22 cellular contexts compared by ENCODE assay signal in the genomic region with DNA sequence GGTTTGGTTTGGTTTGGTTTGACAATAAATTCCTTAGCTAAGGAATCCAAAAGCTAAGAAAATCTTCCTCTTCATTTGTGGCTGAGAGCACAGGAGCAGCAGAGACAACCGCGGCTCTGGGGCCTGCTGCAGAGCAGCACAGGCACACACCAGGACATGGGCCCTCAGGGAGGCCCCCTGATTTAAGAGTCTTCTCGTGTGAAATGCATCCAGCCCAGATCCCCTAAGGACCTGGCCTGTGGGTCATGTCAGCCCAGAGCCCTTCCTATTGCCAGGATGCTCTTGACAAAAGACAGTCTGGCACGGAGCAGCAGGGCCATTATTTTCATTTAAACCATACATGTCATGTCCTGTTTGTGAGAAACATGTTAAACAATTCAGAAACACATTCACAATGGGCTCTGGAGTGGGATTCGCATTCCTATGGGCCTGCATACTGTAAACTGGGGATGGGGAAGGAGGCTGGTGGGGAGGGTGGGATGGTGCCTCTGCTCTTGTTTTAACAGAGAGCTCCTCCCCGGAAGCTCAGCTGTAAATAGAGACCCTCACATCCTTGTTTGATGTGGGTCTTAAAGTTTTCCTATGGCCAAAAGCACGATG.
A peak's percentile ranks its signal among the peaks of the same experiment; 100 is the strongest.
DNase-seq lines count a peak whose midpoint lies in the region; ATAC-seq and TF ChIP-seq lines count a peak whose summit lies in the region.
"Had no signal": no experiment of that assay in that cellular context is flagged by ENCODE, and none has a peak within 500 bp of the region (broad histone marks: within the 10 kb centered on the region; RNA-seq: fewer than 3 reads in every experiment).

No MANE protein-coding gene starts in this region.

- H3K4me1 ChIP-seq in IMR-90 (ENCODE audit: control insufficient read depth, insufficient read depth, low read length) (peaks cover 14% of the 10 kb centered on the region; the same call in 1 of the 2 replicates), endodermal cell (ENCODE audit: control insufficient read depth, insufficient read depth, low read length) (no peaks in the 10 kb centered on the region), mesenchymal stem cell (ENCODE audit: control insufficient read depth, insufficient read depth, low read depth, low read length) (no peaks in the 10 kb centered on the region)
- H3K4me1 ChIP-seq: Peyer's patch had no signal

- no peak overlapping the region for H3K9ac ChIP-seq in IMR-90 (ENCODE audit: low read depth, low read length)
- no peak overlapping the region for H3K9ac ChIP-seq in endodermal cell (ENCODE audit: extremely low read depth, low read length, poor library complexity, severe bottlenecking)
- H3K9ac ChIP-seq in mesenchymal stem cell (ENCODE audit: low read length) = no peak overlapping the region

- H3K27ac ChIP-seq in IMR-90 (ENCODE audit: insufficient read depth, low read length) = no peak overlapping the region
- H3K27ac ChIP-seq in endodermal cell (ENCODE audit: low read depth, low read length) = peak overlapping the region; percentile 72
- H3K27ac ChIP-seq in mesenchymal stem cell (ENCODE audit: low read length, poor library complexity, severe bottlenecking) = no peak overlapping the region
- H3K27ac ChIP-seq: Peyer's patch had no signal

- peak overlapping the region in 1 of 2 experiments; percentile 7; a peak in 1 of 4 replicates for H4K8ac ChIP-seq in IMR-90 (ENCODE audit: low read depth in 2 of 2, low read length in 2 of 2)
- peak overlapping the region; percentile 60 for H4K8ac ChIP-seq in mesenchymal stem cell (ENCODE audit: low read length)

- DNase-seq in IMR-90 = no peak
- DNase-seq in endodermal cell = no peak
- peak; percentile 71 for DNase-seq in mesenchymal stem cell
- peak; percentile 65 for DNase-seq in retina
- DNase-seq in activated CD8-positive, alpha-beta memory T cell treated with anti-CD3 and anti-CD28 coated beads, Interleukin-2, amount 50 U/mL, for 4 hours = no peak
- DNase-seq: ACHN; CD4-positive, alpha-beta memory T cell; DMS79 treated with DMSO at 0.1 percent for 48 hours; GF-D8; GOT3; HFFc6; MG63; NCI-H1092 treated with DMSO at 0.1 percent for 48 hours; NCI-H1694 treated with DMSO at 0.1 percent for 48 hours; NCI-H2171; NCI-H446 treated with DMSO at 0.1 percent for 48 hours; NCI-H82; Peyer's patch; SHP77 had no signal

- H3K18ac ChIP-seq in IMR-90 (ENCODE audit: low read depth, low read length) (no peak overlapping the region; the same call in 1 of the 2 replicates), mesenchymal stem cell (ENCODE audit: low read depth in 1 of 2, low read length in 2 of 2) (peak overlapping the region in 1 of 2 experiments; percentile 18)

- H2BK15ac ChIP-seq in IMR-90 (ENCODE audit: low read depth, low read length) (no peak overlapping the region), mesenchymal stem cell (ENCODE audit: low read depth, poor library complexity, severe bottlenecking) (no peak overlapping the region)

- H2AK9ac ChIP-seq in IMR-90 (replicated peaks; ENCODE audit: low read depth, low read length, poor library complexity) = no peak overlapping the region

- TF ChIP-seq CTCF in IMR-90 (conservative IDR thresholded peaks at IDR 0.05; ENCODE audit: low read depth, low read length) (no peak), endodermal cell (conservative IDR thresholded peaks at IDR 0.05) (no peak)

- no peak overlapping the region for H3K56ac ChIP-seq in IMR-90 (ENCODE audit: extremely low read depth, insufficient read depth, low read length)

- no peaks in the 10 kb centered on the region for H3K9me3 ChIP-seq in IMR-90 (ENCODE audit: control insufficient read depth, insufficient read depth, low read length)
- H3K9me3 ChIP-seq in endodermal cell (ENCODE audit: control insufficient read depth, low read length) = no peaks in the 10 kb centered on the region
- no peaks in the 10 kb centered on the region for H3K9me3 ChIP-seq in mesenchymal stem cell (ENCODE audit: control insufficient read depth, low read length)
- H3K9me3 ChIP-seq: MG63, Peyer's patch had no signal

- no peak for TF ChIP-seq POLR2A in IMR-90 (IDR thresholded peaks at IDR 0.05; ENCODE audit: low read depth, low read length)

- H3K4ac ChIP-seq in IMR-90 (ENCODE audit: low read depth, low read length) (no peak overlapping the region; the same call in 1 of the 2 replicates), mesenchymal stem cell (ENCODE audit: low read depth in 1 of 2, low read length in 2 of 2) (no peak overlapping the region)

- no peak for TF ChIP-seq RAD21 in IMR-90 (IDR thresholded peaks at IDR 0.05; ENCODE audit: low read length)

- no peaks in the 10 kb centered on the region for H3K36me3 ChIP-seq in IMR-90 (ENCODE audit: control insufficient read depth, insufficient read depth, low read length)
- H3K36me3 ChIP-seq in endodermal cell (ENCODE audit: control insufficient read depth, insufficient read depth, low read length) = no peaks in the 10 kb centered on the region
- H3K36me3 ChIP-seq in mesenchymal stem cell (ENCODE audit: control insufficient read depth in 1 of 2, insufficient read depth in 2 of 2, low read depth in 1 of 2, low read length in 2 of 2) = no peaks in the 10 kb centered on the region
- H3K36me3 ChIP-seq: MG63, Peyer's patch had no signal

- H3K4me3 ChIP-seq in IMR-90 (ENCODE audit: insufficient read depth, low read depth, low read length) (no peak overlapping the region), endodermal cell (ENCODE audit: low read length) (no peak overlapping the region), mesenchymal stem cell (ENCODE audit: insufficient read depth in 1 of 2, low read depth in 1 of 2, low read length in 2 of 2) (no peak overlapping the region)
- H3K4me3 ChIP-seq: MG63, Peyer's patch had no signal

- WGBS in IMR-90 (ENCODE audit: extremely low coverage in 2 of 2, insufficient read length in 1 of 2), 2 experiments = no CpG with 5 or more reads among the region's 7 CpGs
- 47 to 73% methylated on average over 3 to 7 of the region's 7 CpGs for WGBS in endodermal cell (ENCODE audit: insufficient coverage in 1 of 2, insufficient read length in 1 of 2), 2 experiments
- 15% methylated on average over 5 of the region's 7 CpGs for WGBS in mesenchymal stem cell

- H3K4me3 Mint-ChIP-seq in endodermal cell = no peak overlapping the region
- H3K4me3 Mint-ChIP-seq: CD4-positive, alpha-beta memory T cell; HFFc6 had no signal

- no peaks in the 10 kb centered on the region for H3K27me3 Mint-ChIP-seq in endodermal cell (ENCODE audit: insufficient read depth)

- H3K36me3 Mint-ChIP-seq in endodermal cell (ENCODE audit: low read depth) = no peaks in the 10 kb centered on the region
- H3K36me3 Mint-ChIP-seq: CD4-positive, alpha-beta memory T cell had no signal

- BruUV-seq in IMR-90 (replicated peaks; lab: Mats Ljungman, UMichigan) = no TSS peak

- H3K23ac ChIP-seq in IMR-90 (ENCODE audit: low read depth, low read length) (no peak overlapping the region), mesenchymal stem cell (ENCODE audit: low read length in 2 of 2) (no peak overlapping the region)

- H4K20me1 ChIP-seq in IMR-90 (ENCODE audit: insufficient read depth, low read length) = no peaks in the 10 kb centered on the region

- no peak overlapping the region for H2BK12ac ChIP-seq in mesenchymal stem cell (ENCODE audit: low read length in 2 of 2)

- no peak overlapping the region for H2BK120ac ChIP-seq in IMR-90 (ENCODE audit: low read depth, low read length)
- H2BK120ac ChIP-seq in mesenchymal stem cell (ENCODE audit: low read depth, low read length) = no peak overlapping the region

- no peaks in the 10 kb centered on the region; the same call in 1 of the 2 replicates for H3K9me1 ChIP-seq in IMR-90 (ENCODE audit: insufficient read depth, low read length)

- H3K14ac ChIP-seq in IMR-90 (replicated peaks; ENCODE audit: low read depth, low read length) (no peak overlapping the region), mesenchymal stem cell (ENCODE audit: low read length in 2 of 2) (no peak overlapping the region)

- no peak overlapping the region; the same call in 1 of the 2 replicates for H3K4me2 ChIP-seq in IMR-90 (ENCODE audit: low read depth, low read length)
- H3K4me2 ChIP-seq in mesenchymal stem cell (ENCODE audit: low read length, poor library complexity, severe bottlenecking) = no peak overlapping the region

- H3K27ac Mint-ChIP-seq in endodermal cell = peak overlapping the region; percentile 3
- H3K27ac Mint-ChIP-seq: CD4-positive, alpha-beta memory T cell; HFFc6 had no signal

- H3K9me3 Mint-ChIP-seq in endodermal cell = no peaks in the 10 kb centered on the region

- H2AFZ ChIP-seq in IMR-90 (replicated peaks; ENCODE audit: low read length, poor library complexity) (peak overlapping the region; percentile 61), mesenchymal stem cell (ENCODE audit: low read depth, low read length) (no peak overlapping the region)

- H2AK5ac ChIP-seq in IMR-90 (ENCODE audit: low read depth, low read length) = no peak overlapping the region
- H2AK5ac ChIP-seq in mesenchymal stem cell (ENCODE audit: low read length, severe bottlenecking) = no peak overlapping the region

- dilution Hi-C loops in IMR-90 (cut with HindIII; ENCODE audit: low sequenced_read_pairs, unreplicated experiment) = no loop called here

- intact Hi-C loops in IMR-90 (cut with micrococcal nuclease) = no loop called here

- POLR2A ChIA-PET in IMR-90 (lab: Charles Lee; ENCODE audit: unreplicated experiment) = no interaction called here

- H3K79me1 ChIP-seq in IMR-90 (ENCODE audit: low read depth in 1 of 2, low read length in 2 of 2) (no peaks in the 10 kb centered on the region), mesenchymal stem cell (replicated peaks; ENCODE audit: low read length, poor library complexity, severe bottlenecking) (no peaks in the 10 kb centered on the region)

- H4K91ac ChIP-seq in IMR-90 (ENCODE audit: insufficient read depth, low read depth, low read length) = no peak overlapping the region
- no peak overlapping the region for H4K91ac ChIP-seq in mesenchymal stem cell (ENCODE audit: low read length)

- H4K5ac ChIP-seq in IMR-90 (ENCODE audit: low read depth, low read length) = no peak overlapping the region

- in situ Hi-C loops in IMR-90 (cut with MboI; ENCODE audit: low sequenced_read_pairs) = no loop called here

- H3K27me3 ChIP-seq in IMR-90 (ENCODE audit: control insufficient read depth, insufficient read depth, low read length) (no peaks in the 10 kb centered on the region), endodermal cell (ENCODE audit: control insufficient read depth, insufficient read depth, low read length, poor library complexity, severe bottlenecking) (no peaks in the 10 kb centered on the region), mesenchymal stem cell (ENCODE audit: control insufficient read depth in 1 of 2, insufficient read depth in 1 of 2, low read length in 2 of 2) (no peaks in the 10 kb centered on the region)
- H3K27me3 ChIP-seq: MG63, Peyer's patch had no signal

- CTCF ChIA-PET in IMR-90 (lab: Yijun Ruan, JAX) = interaction anchor here (0.6 kb wide), 1 partner anchor 36 kb away, joined by 3 read pairs; no protein-coding TSS in a partner anchor

- no peaks in the 10 kb centered on the region for H3K4me1 Mint-ChIP-seq in endodermal cell
- H3K4me1 Mint-ChIP-seq: CD4-positive, alpha-beta memory T cell had no signal

- ATAC-seq in IMR-90 (ENCODE audit: low read depth) (no peak), HG03280 (IDR thresholded peaks at IDR 0.05; ENCODE audit: unreplicated experiment) (no peak), GM21619 (IDR thresholded peaks at IDR 0.05; ENCODE audit: unreplicated experiment) (no peak)
- ATAC-seq: HepG2 had no signal

- H2BK5ac ChIP-seq in IMR-90 (ENCODE audit: low read depth, low read length, poor library complexity, severe bottlenecking) (no peak overlapping the region), mesenchymal stem cell (ENCODE audit: low read depth, low read length, poor library complexity, severe bottlenecking) (no peak overlapping the region)

- no peak overlapping the region for H2BK20ac ChIP-seq in IMR-90 (ENCODE audit: low read depth, low read length)

Comparison
In these comparisons a context has a peak if more than half of its experiments do, and no peak if none do; other contexts are left out.
1. DNase-seq: peak in mesenchymal stem cell (single experiment) and retina (single experiment); none in IMR-90 (single experiment), endodermal cell (single experiment) and activated CD8-positive, alpha-beta memory T cell treated with anti-CD3 and anti-CD28 coated beads, Interleukin-2, amount 50 U/mL, for 4 hours (single experiment).